ENCODE assay signal across 34 cellular contexts in the genomic region with DNA sequence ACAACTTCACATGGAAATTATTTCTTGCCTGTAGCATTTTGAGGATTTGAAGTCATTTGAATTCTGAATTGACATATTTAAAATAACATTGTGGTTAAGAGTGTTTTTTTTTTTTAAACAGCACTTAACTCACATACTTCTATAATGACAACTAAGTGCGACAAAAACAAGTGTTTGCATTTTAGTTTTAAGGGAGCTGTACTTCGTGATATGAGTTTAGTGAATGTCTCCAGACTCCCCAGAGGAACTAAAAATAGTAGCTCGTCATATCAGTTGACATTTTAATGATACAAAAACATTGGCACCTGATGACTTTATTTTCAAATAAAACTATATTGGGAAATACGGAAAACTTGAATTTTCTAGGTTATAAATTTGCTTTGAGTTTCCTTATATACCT.
"Had no signal": no experiment of that assay in that cellular context is flagged by ENCODE, and none has a peak within 500 bp of the region (broad histone marks: within the 10 kb centered on the region; RNA-seq: fewer than 3 reads in every experiment).

No MANE protein-coding gene starts in this region.

- DNase-seq: Karpas-422, Kasumi-1, KG1, MG63, MM.1S, MV-4-11, NCI-H1048, NCI-H1092, NCI-H1092 treated with DMSO at 0.1 percent for 48 hours, NCI-H1105, NCI-H1105 treated with DMSO at 0.1 percent for 48 hours, NCI-H1417, NCI-H1417 treated with DMSO at 0.1 percent for 48 hours, NCI-H1436, NCI-H1436 treated with DMSO at 0.1 percent for 48 hours, NCI-H146, NCI-H1694, NCI-H1694 treated with DMSO at 0.1 percent for 48 hours, NCI-H187, NCI-H187 treated with DMSO at 0.1 percent for 48 hours, NCI-H1930, NCI-H2029, NCI-H2029 treated with DMSO at 0.1 percent for 48 hours, NCI-H2081, NCI-H2081 treated with DMSO at 0.1 percent for 48 hours, NCI-H2107, NCI-H2171, NCI-H2171 treated with DMSO at 0.1 percent for 48 hours, NCI-H2227 treated with DMSO at 0.1 percent for 48 hours, NCI-H226, NCI-H345, NCI-H446, NCI-H446 treated with DMSO at 0.1 percent for 48 hours had no signal

- H3K9ac ChIP-seq: KMS-11 had no signal

- H3K4me3 ChIP-seq: MG63 had no signal

- H3K27ac ChIP-seq: KMS-11 had no signal

- H3K4me2 ChIP-seq: KMS-11 had no signal

- H3K36me3 ChIP-seq: MG63 had no signal

- H3K27me3 ChIP-seq: MG63 had no signal

- H3K9me3 ChIP-seq: MG63 had no signal
